ENCODE assay signal across 22 cellular contexts in the genomic region with DNA sequence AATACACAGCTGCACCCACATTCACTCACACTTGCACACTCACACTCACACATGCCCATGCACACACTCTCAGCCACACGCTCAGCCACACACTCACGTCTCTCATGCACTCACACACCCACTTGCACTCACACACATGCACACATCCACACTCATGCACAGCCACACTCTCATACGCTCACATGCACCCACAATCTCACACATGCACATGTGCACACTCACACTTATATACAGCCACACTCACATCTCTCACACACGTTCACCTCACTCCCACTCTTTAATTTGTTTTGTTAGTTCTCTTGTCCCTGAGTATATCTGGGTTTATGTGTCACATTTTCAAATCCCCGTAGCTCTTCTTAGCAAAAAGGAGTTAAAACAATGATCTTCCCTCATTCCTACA.
DNase-seq lines count a peak whose midpoint lies in the region; ATAC-seq, FAIRE-seq and TF ChIP-seq lines count a peak whose summit lies in the region.
"Had no signal": no experiment of that assay in that cellular context is flagged by ENCODE, and none has a peak within 500 bp of the region (broad histone marks: within the 10 kb centered on the region; RNA-seq: fewer than 3 reads in every experiment).

No MANE protein-coding gene starts in this region.

- TF ChIP-seq RAD21 in HepG2 (CRISPR knock-in tag; IDR thresholded peaks at IDR 0.05) (no peak), GM12878 (IDR thresholded peaks at IDR 0.05; ENCODE audit: insufficient read depth, low read depth, low read length) (no peak)

- H3K79me2 ChIP-seq in HepG2 (ENCODE audit: insufficient read depth, low read length) (no peaks in the 10 kb centered on the region), GM12878 (ENCODE audit: control insufficient read depth, insufficient read depth, low read length) (no peaks in the 10 kb centered on the region), mesendoderm (ENCODE audit: control insufficient read depth, insufficient read depth, low read length) (no peaks in the 10 kb centered on the region)

- H3K9me3 ChIP-seq in HepG2 (ENCODE audit: low read length) (peaks cover 19% of the 10 kb centered on the region), right lobe of liver (no peaks in the 10 kb centered on the region), GM12878 (replicated peaks; ENCODE audit: control insufficient read depth, insufficient read depth, low read length) (no peaks in the 10 kb centered on the region; the same call in 1 of the 3 replicates)
- H3K9me3 ChIP-seq: BE2C had no signal

- no TSS peak for BruUV-seq in HepG2 (replicated peaks; lab: Mats Ljungman, UMichigan)
- no TSS peak for BruUV-seq in GM12878 (replicated peaks; lab: Mats Ljungman, UMichigan)

- no peaks in the 10 kb centered on the region for H3K79me1 ChIP-seq in mesendoderm (ENCODE audit: low read length)

- no peak overlapping the region for H3K18ac ChIP-seq in mesendoderm (ENCODE audit: low read length)

- TF ChIP-seq EP300 in HepG2 (IDR thresholded peaks at IDR 0.05; ENCODE audit: low read depth in 2 of 2, low read length in 2 of 2): no peak
- no peak for TF ChIP-seq EP300 in HepG2 (CRISPR knock-in tag; IDR thresholded peaks at IDR 0.05; ENCODE audit: borderline replicate concordance)
- no peak for TF ChIP-seq EP300 in GM12878 (IDR thresholded peaks at IDR 0.05; ENCODE audit: borderline replicate concordance in 1 of 2, control insufficient read depth in 1 of 2, low read depth in 2 of 2, low read length in 2 of 2)

- in situ Hi-C loops in HepG2 (cut with HindIII; ENCODE audit: extremely low pct_ligation_motif_present, low pct_unique_long_range_greater_than_20kb) (no loop called here), GM12878 (cut with MboI) (no loop called here)

- H2BK15ac ChIP-seq in mesendoderm (replicated peaks; ENCODE audit: low read depth): no peak overlapping the region

- H4K8ac ChIP-seq in mesendoderm (ENCODE audit: low read depth, low read length): no peak overlapping the region

- POLR2A ChIA-PET in HepG2 (lab: Yijun Ruan, JAX): no interaction called here
- POLR2A ChIA-PET in GM12878 (lab: Charles Lee): no interaction called here

- no peak overlapping the region for H3K4me3 ChIP-seq in HepG2 (replicated peaks in 1 of 3; ENCODE audit: insufficient read depth in 1 of 3, low read depth in 2 of 3, low read length in 3 of 3)
- no peak overlapping the region for H3K4me3 ChIP-seq in right lobe of liver
- no peak overlapping the region for H3K4me3 ChIP-seq in GM12878
- H3K4me3 ChIP-seq in mesendoderm (ENCODE audit: low read length): peak overlapping the region; percentile 15
- H3K4me3 ChIP-seq: BLaER1 had no signal

- H2AFZ ChIP-seq in HepG2 (ENCODE audit: low read length) (no peak overlapping the region), GM12878 (ENCODE audit: control insufficient read depth, low read depth, low read length) (no peak overlapping the region)

- SMC1A ChIA-PET in GM12878 (lab: Charles Lee; ENCODE audit: uncharacterized antibody, unreplicated experiment): no interaction called here

- TF ChIP-seq CTCF in HepG2 (CRISPR knock-in tag; IDR thresholded peaks at IDR 0.05): no peak
- TF ChIP-seq CTCF in right lobe of liver (IDR thresholded peaks at IDR 0.05): no peak
- no peak for TF ChIP-seq CTCF in GM12878 (IDR thresholded peaks at IDR 0.05 in 2 of 3, conservative IDR thresholded peaks at IDR 0.05 in 1 of 3; ENCODE audit: control insufficient read depth in 2 of 3, extremely low read depth in 1 of 3, insufficient read depth in 1 of 3, low read depth in 3 of 3, low read length in 3 of 3)

- no peak overlapping the region for H3K23ac ChIP-seq in mesendoderm (ENCODE audit: low read length)

- H3K4me2 ChIP-seq in HepG2 (ENCODE audit: low read depth, low read length) (no peak overlapping the region), GM12878 (ENCODE audit: control insufficient read depth, insufficient read depth) (no peak overlapping the region), mesendoderm (ENCODE audit: low read length) (no peak overlapping the region)
- H3K4me2 ChIP-seq: BLaER1 had no signal

- H4K20me1 ChIP-seq in HepG2 (ENCODE audit: insufficient read depth, low read length): no peaks in the 10 kb centered on the region
- no peaks in the 10 kb centered on the region for H4K20me1 ChIP-seq in GM12878 (ENCODE audit: control insufficient read depth, insufficient read depth)
- H4K20me1 ChIP-seq: BLaER1 had no signal

- H3K56ac ChIP-seq in mesendoderm (ENCODE audit: low read length): no peak overlapping the region

- no peak overlapping the region for H4K5ac ChIP-seq in mesendoderm (ENCODE audit: low read length)

- no peak for FAIRE-seq in HepG2 (lab: Jason Lieb, UNC)
- FAIRE-seq in GM12878 (lab: Jason Lieb, UNC): no peak
- FAIRE-seq: A204.1, G401.6, GM19239 had no signal

- H3K27ac ChIP-seq in HepG2 (ENCODE audit: extremely low read length, insufficient read depth, low read length): no peak overlapping the region
- H3K27ac ChIP-seq in right lobe of liver: no peak overlapping the region
- H3K27ac ChIP-seq in GM12878 (ENCODE audit: control insufficient read depth, insufficient read depth): no peak overlapping the region
- no peak overlapping the region for H3K27ac ChIP-seq in mesendoderm (ENCODE audit: low read depth, low read length)
- H3K27ac ChIP-seq: 22Rv1, BLaER1 had no signal

- TF ChIP-seq POLR2A in HepG2 (IDR thresholded peaks at IDR 0.05; ENCODE audit: insufficient read depth in 1 of 2, low read depth in 2 of 2, low read length in 2 of 2) (no peak), right lobe of liver (IDR thresholded peaks at IDR 0.05) (no peak), GM12878 (IDR thresholded peaks at IDR 0.05; ENCODE audit: low read depth, low read length) (no peak)

- H3K27me3 ChIP-seq in HepG2 (ENCODE audit: control insufficient read depth in 1 of 2, insufficient read depth in 2 of 2, low read length in 2 of 2) (no peaks in the 10 kb centered on the region), right lobe of liver (no peaks in the 10 kb centered on the region), GM12878 (replicated peaks in 1 of 2; ENCODE audit: control insufficient read depth in 2 of 2, insufficient read depth in 2 of 2, low read length in 1 of 2) (no peaks in the 10 kb centered on the region; a peak in 1 of 4 replicates), mesendoderm (ENCODE audit: insufficient read depth, low read length, poor library complexity) (no peaks in the 10 kb centered on the region)
- H3K27me3 ChIP-seq: BE2C, BLaER1 had no signal

- RAD21 ChIA-PET in GM12878 (lab: Charles Lee; ENCODE audit: unreplicated experiment): no interaction called here

- H3K36me3 ChIP-seq in HepG2 (replicated peaks in 1 of 2; ENCODE audit: control insufficient read depth in 1 of 2, insufficient read depth in 2 of 2, low read length in 2 of 2) (no peaks in the 10 kb centered on the region), right lobe of liver (no peaks in the 10 kb centered on the region), GM12878 (ENCODE audit: control insufficient read depth in 2 of 2, insufficient read depth in 2 of 2, low read length in 1 of 2) (no peaks in the 10 kb centered on the region), mesendoderm (ENCODE audit: control insufficient read depth, insufficient read depth, low read length) (no peaks in the 10 kb centered on the region)
- H3K36me3 ChIP-seq: BE2C, BLaER1 had no signal

- H2BK120ac ChIP-seq in mesendoderm (ENCODE audit: low read depth, low read length): no peak overlapping the region

- H3K4me1 ChIP-seq in HepG2 (ENCODE audit: insufficient read depth, low read length) (no peaks in the 10 kb centered on the region), right lobe of liver (no peaks in the 10 kb centered on the region), GM12878 (ENCODE audit: control insufficient read depth, insufficient read depth, low read length) (no peaks in the 10 kb centered on the region), mesendoderm (ENCODE audit: control insufficient read depth, low read depth, low read length) (no peaks in the 10 kb centered on the region)
- H3K4me1 ChIP-seq: BE2C, BLaER1 had no signal

- ATAC-seq in HepG2 (no peak), right lobe of liver (no peak), GM12878 (no peak)

- DNase-seq in HepG2 (ENCODE audit: low spot score) (no peak), right lobe of liver (no peak), GM12878 (ENCODE audit: low read depth, low spot score) (no peak), mesendoderm (no peak), A172 (ENCODE audit: low spot score) (no peak), DMS153 (lab: John Stamatoyannopoulos, UW) (no peak), pons (ENCODE audit: low spot score) (no peak)
- DNase-seq: ACHN; BE2C; C1 segment of cervical spinal cord; CD4-positive, alpha-beta memory T cell; CD4-positive, CD25-positive, alpha-beta regulatory T cell; CD8-positive, alpha-beta memory T cell; COR-L47; DMS 273 treated with DMSO at 0.1 percent for 48 hours; DMS79 treated with DMSO at 0.1 percent for 48 hours; GF-D8 had no signal

- no peak overlapping the region for H3K4ac ChIP-seq in mesendoderm (ENCODE audit: low read depth, low read length)

- intact Hi-C loops in HepG2 (cut with micrococcal nuclease; ENCODE audit: unreplicated experiment) (no loop called here), right lobe of liver (cut with DNase I) (no loop called here), GM12878 (cut with micrococcal nuclease; ENCODE audit: unreplicated experiment) (no loop called here)

- no peak overlapping the region for H2AK5ac ChIP-seq in mesendoderm (ENCODE audit: low read length)

- CTCF ChIA-PET in HepG2 (lab: Yijun Ruan, JAX; ENCODE audit: low intra/inter-chr PET ratio, low total read pairs) (no interaction called here), GM12878 (lab: Yijun Ruan, JAX) (no interaction called here)

- no peak overlapping the region for H3K9ac ChIP-seq in HepG2 (ENCODE audit: insufficient read depth, low read depth, low read length)
- H3K9ac ChIP-seq in GM12878 (ENCODE audit: control insufficient read depth, insufficient read depth, low read length): no peak overlapping the region
- no peak overlapping the region for H3K9ac ChIP-seq in mesendoderm (ENCODE audit: low read length)
- H3K9ac ChIP-seq: BLaER1 had no signal

- no peak overlapping the region for H2BK5ac ChIP-seq in mesendoderm (ENCODE audit: low read length)

- WGBS in HepG2 (ENCODE audit: low lambda C conversion rate): 38% methylated on average over 5 of the region's 5 CpGs
- WGBS in right lobe of liver (ENCODE audit: insufficient coverage, low coverage, low lambda C conversion rate, missing lambda C conversion rate): 60% methylated on average over 5 of the region's 5 CpGs
- WGBS in GM12878 (ENCODE audit: insufficient coverage, insufficient replicate concordance, low lambda C conversion rate, missing lambda C conversion rate): 22% methylated on average over 5 of the region's 5 CpGs
- no CpG with 5 or more reads among the region's 5 CpGs for WGBS in mesendoderm (ENCODE audit: extremely low coverage, insufficient coverage, low lambda C conversion rate)

TF ChIP-seq in HepG2, 621 proteins besides CTCF, POLR2A, EP300 and RAD21 (continues in another document):
- TF ChIP-seq HOXA7 (CRISPR knock-in tag; IDR thresholded peaks at IDR 0.05) (no peak), PLRG1 (conservative IDR thresholded peaks at IDR 0.05) (peak; percentile 58; the same call in 1 of the 2 replicates)

TF ChIP-seq in GM12878, 131 proteins besides CTCF, POLR2A, EP300 and RAD21 (continues in another document):
- 0 out of 2 replicates have a peak, but pooled peaks have one; percentile 24 for TF ChIP-seq TCF3 (IDR thresholded peaks at IDR 0.05; ENCODE audit: borderline replicate concordance, insufficient read depth, low read depth, low read length)
- no peak for TF ChIP-seq CHD2 (IDR thresholded peaks at IDR 0.05; ENCODE audit: borderline replicate concordance, low read depth, low read length)
